In genomic region chr9:32161209-32161608, GRCh38 we compare ENCODE assay signal across 25 cellular contexts.
DNase-seq lines count a peak whose midpoint lies in the region; ATAC-seq and TF ChIP-seq lines count a peak whose summit lies in the region.
"Had no signal": no experiment of that assay in that cellular context is flagged by ENCODE, and none has a peak within 500 bp of the region (broad histone marks: within the 10 kb centered on the region; RNA-seq: fewer than 3 reads in every experiment).

No MANE protein-coding gene starts in this region.

- H3K18ac ChIP-seq in neuronal stem cell (ENCODE audit: low read length) = no peak overlapping the region

- H3K27ac ChIP-seq in neuronal stem cell (replicated peaks; ENCODE audit: low read length) = no peak overlapping the region
- H3K27ac ChIP-seq in CD8-positive, alpha-beta T cell (ENCODE audit: low read depth, low read length) = no peak overlapping the region
- H3K27ac ChIP-seq: BLaER1 treated with 17β-estradiol and CSF1 and Interleukin-3, amounts not matched to agents 10 nM and 100 nM; cardiac muscle cell; neutrophil; SJSA1; thoracic aorta; vagina had no signal

- H3K36me3 Mint-ChIP-seq in CD8-positive, alpha-beta T cell = no peaks in the 10 kb centered on the region
- H3K36me3 Mint-ChIP-seq: activated naive CD4-positive, alpha-beta T cell treated with anti-CD3 and anti-CD28 coated beads, Interleukin-2, amount 50 U/mL, for 24 hours; IgD-negative memory B cell; stimulated activated effector memory CD8-positive, alpha-beta T cell treated with anti-CD3 and anti-CD28 coated beads, Interleukin-12 subunit alpha, Interleukin-12 subunit beta, amount 100 ng/mL, for 72 hours had no signal

- no peak overlapping the region for H2BK15ac ChIP-seq in neuronal stem cell (ENCODE audit: low read length)

- no peaks in the 10 kb centered on the region for H3K9me3 ChIP-seq in neuronal stem cell (replicated peaks in 1 of 2; ENCODE audit: control insufficient read depth in 2 of 2, insufficient read depth in 1 of 2, low read depth in 1 of 2, low read length in 2 of 2)
- H3K9me3 ChIP-seq in CD8-positive, alpha-beta T cell (ENCODE audit: low read length) = no peaks in the 10 kb centered on the region
- H3K9me3 ChIP-seq: BLaER1 treated with 17β-estradiol and CSF1 and Interleukin-3, amounts not matched to agents 10 nM and 100 nM; neutrophil; SJSA1; thoracic aorta; vagina had no signal

- H3K27me3 ChIP-seq in neuronal stem cell (ENCODE audit: control insufficient read depth in 3 of 3, insufficient read depth in 3 of 3, low read depth in 1 of 3, low read length in 3 of 3) = no peaks in the 10 kb centered on the region
- H3K27me3 ChIP-seq in CD8-positive, alpha-beta T cell (ENCODE audit: insufficient read depth, low read length) = no peaks in the 10 kb centered on the region
- H3K27me3 ChIP-seq: BLaER1 treated with 17β-estradiol and CSF1 and Interleukin-3, amounts not matched to agents 10 nM and 100 nM; cardiac muscle cell; neutrophil; SJSA1; vagina had no signal

- ATAC-seq in GM18858 (IDR thresholded peaks at IDR 0.05; ENCODE audit: unreplicated experiment) = peak; percentile 5
- peak; percentile 14 for ATAC-seq in GM21360 (IDR thresholded peaks at IDR 0.05; ENCODE audit: unreplicated experiment)
- peak; percentile 52 for ATAC-seq in HG02885 (IDR thresholded peaks at IDR 0.05; ENCODE audit: poor library complexity, unreplicated experiment)
- ATAC-seq in HG03571 (IDR thresholded peaks at IDR 0.05; ENCODE audit: unreplicated experiment) = peak; percentile 29
- no peak for ATAC-seq in CD8-positive, alpha-beta T cell
- ATAC-seq: stimulated activated effector memory CD8-positive, alpha-beta T cell treated with anti-CD3 and anti-CD28 coated beads, Interleukin-12 subunit alpha, Interleukin-12 subunit beta, amount 100 ng/mL, for 72 hours had no signal

- H3K27me3 Mint-ChIP-seq in CD8-positive, alpha-beta T cell (ENCODE audit: low read depth) = no peaks in the 10 kb centered on the region

- H3K4me1 Mint-ChIP-seq in CD8-positive, alpha-beta T cell (ENCODE audit: low read depth) = no peaks in the 10 kb centered on the region
- H3K4me1 Mint-ChIP-seq: activated naive CD4-positive, alpha-beta T cell treated with anti-CD3 and anti-CD28 coated beads, Interleukin-2, amount 50 U/mL, for 24 hours; IgD-negative memory B cell; stimulated activated effector memory CD8-positive, alpha-beta T cell treated with anti-CD3 and anti-CD28 coated beads, Interleukin-12 subunit alpha, Interleukin-12 subunit beta, amount 100 ng/mL, for 72 hours had no signal

- no peak overlapping the region for H2BK5ac ChIP-seq in neuronal stem cell (ENCODE audit: low read length)

- no peak overlapping the region for H4K8ac ChIP-seq in neuronal stem cell (ENCODE audit: low read depth, low read length)

- no peak overlapping the region for H3K9ac ChIP-seq in neuronal stem cell (ENCODE audit: low read depth, low read length, poor library complexity)
- H3K9ac ChIP-seq: BLaER1 treated with 17β-estradiol and CSF1 and Interleukin-3, amounts not matched to agents 10 nM and 100 nM had no signal

- intact Hi-C loops in CD8-positive, alpha-beta T cell (cut with DNase I, micrococcal nuclease) = no loop called here

- no peak overlapping the region for H3K23ac ChIP-seq in neuronal stem cell (ENCODE audit: low read depth, low read length, poor library complexity)

- no peak overlapping the region for H2AFZ ChIP-seq in neuronal stem cell (ENCODE audit: low read length)

- POLR2A ChIA-PET in CD8-positive, alpha-beta T cell (lab: Charles Lee) = no interaction called here

- no peak overlapping the region for H3K4me3 Mint-ChIP-seq in CD8-positive, alpha-beta T cell
- H3K4me3 Mint-ChIP-seq: activated naive CD4-positive, alpha-beta T cell treated with anti-CD3 and anti-CD28 coated beads, Interleukin-2, amount 50 U/mL, for 24 hours; activated T-helper 1 cell treated with anti-CD3 and anti-CD28 coated beads, Interleukin-12 subunit alpha, Interleukin-12 subunit beta, Interleukin-2, Interleukin-4 antibody, amounts not matched to agents 30 ng/mL and 10 ng/mL and 1 ng/mL, durations not matched to agents 14 hours and 24 hours and 36 hours; IgD-negative memory B cell; stimulated activated effector memory CD8-positive, alpha-beta T cell treated with anti-CD3 and anti-CD28 coated beads, Interleukin-12 subunit alpha, Interleukin-12 subunit beta, amount 100 ng/mL, for 72 hours had no signal

- H4K91ac ChIP-seq in neuronal stem cell (ENCODE audit: low read depth, low read length, poor library complexity) = no peak overlapping the region

- no peak overlapping the region for H3K4me2 ChIP-seq in neuronal stem cell (ENCODE audit: insufficient read depth, low read length, poor library complexity, severe bottlenecking)
- H3K4me2 ChIP-seq: BLaER1 treated with 17β-estradiol and CSF1 and Interleukin-3, amounts not matched to agents 10 nM and 100 nM had no signal

- DNase-seq in NCI-H345 (lab: John Stamatoyannopoulos, UW) (no peak), neuronal stem cell (ENCODE audit: low spot score) (no peak), NCI-H2029 treated with DMSO at 0.1 percent for 48 hours (lab: John Stamatoyannopoulos, UW) (no peak)
- DNase-seq in CD8-positive, alpha-beta T cell = no peak
- DNase-seq: activated CD4-positive, alpha-beta T cell treated with anti-CD3 and anti-CD28 coated beads for 4 hours; anterior cingulate cortex; mammary epithelial cell; NCI-H1417 treated with DMSO at 0.1 percent for 48 hours; NCI-H524 treated with DMSO at 0.1 percent for 48 hours; small intestine; stimulated activated CD4-positive, alpha-beta T cell treated with anti-CD3 and anti-CD28 coated beads, Interleukin-2, amount 100 ng/mL, for 24 hours had no signal

- H3K14ac ChIP-seq in neuronal stem cell (ENCODE audit: low read length) = no peak overlapping the region

- H2AK5ac ChIP-seq in neuronal stem cell (ENCODE audit: low read depth, low read length) = no peak overlapping the region

- H3K27ac Mint-ChIP-seq in CD8-positive, alpha-beta T cell = no peak overlapping the region
- H3K27ac Mint-ChIP-seq: activated naive CD4-positive, alpha-beta T cell treated with anti-CD3 and anti-CD28 coated beads, Interleukin-2, amount 50 U/mL, for 24 hours; activated T-helper 1 cell treated with anti-CD3 and anti-CD28 coated beads, Interleukin-12 subunit alpha, Interleukin-12 subunit beta, Interleukin-2, Interleukin-4 antibody, amounts not matched to agents 30 ng/mL and 10 ng/mL and 1 ng/mL, durations not matched to agents 14 hours and 24 hours and 36 hours; IgD-negative memory B cell; stimulated activated effector memory CD8-positive, alpha-beta T cell treated with anti-CD3 and anti-CD28 coated beads, Interleukin-12 subunit alpha, Interleukin-12 subunit beta, amount 100 ng/mL, for 72 hours had no signal

- no peaks in the 10 kb centered on the region for H3K4me1 ChIP-seq in neuronal stem cell (ENCODE audit: control insufficient read depth in 2 of 2, insufficient read depth in 1 of 2, low read depth in 1 of 2, low read length in 2 of 2)
- H3K4me1 ChIP-seq in CD8-positive, alpha-beta T cell (ENCODE audit: insufficient read depth, low read length) = no peaks in the 10 kb centered on the region
- H3K4me1 ChIP-seq: BLaER1 treated with 17β-estradiol and CSF1 and Interleukin-3, amounts not matched to agents 10 nM and 100 nM; SJSA1; vagina had no signal

- H3K4me3 ChIP-seq in neuronal stem cell (ENCODE audit: low read length in 2 of 2) = no peak overlapping the region
- no peak overlapping the region for H3K4me3 ChIP-seq in CD8-positive, alpha-beta T cell (ENCODE audit: low read depth, low read length)
- H3K4me3 ChIP-seq: BLaER1 treated with 17β-estradiol and CSF1 and Interleukin-3, amounts not matched to agents 10 nM and 100 nM; cardiac muscle cell; SJSA1; thoracic aorta; vagina had no signal

- CTCF ChIA-PET in CD8-positive, alpha-beta T cell (lab: Charles Lee) = no interaction called here

- WGBS in neuronal stem cell (ENCODE audit: extremely low coverage in 2 of 2, insufficient read length in 2 of 2, insufficient replicate concordance in 1 of 2), 2 donors = no CpG with 5 or more reads among the region's 1 CpG

- no peaks in the 10 kb centered on the region for H3K9me3 Mint-ChIP-seq in CD8-positive, alpha-beta T cell
- H3K9me3 Mint-ChIP-seq: activated naive CD4-positive, alpha-beta T cell treated with anti-CD3 and anti-CD28 coated beads, Interleukin-2, amount 50 U/mL, for 24 hours; activated T-helper 1 cell treated with anti-CD3 and anti-CD28 coated beads, Interleukin-12 subunit alpha, Interleukin-12 subunit beta, Interleukin-2, Interleukin-4 antibody, amounts not matched to agents 30 ng/mL and 10 ng/mL and 1 ng/mL, durations not matched to agents 14 hours and 24 hours and 36 hours; stimulated activated effector memory CD8-positive, alpha-beta T cell treated with anti-CD3 and anti-CD28 coated beads, Interleukin-12 subunit alpha, Interleukin-12 subunit beta, amount 100 ng/mL, for 72 hours had no signal

- no peak overlapping the region for H3K4ac ChIP-seq in neuronal stem cell (ENCODE audit: low read length)

- H3K79me1 ChIP-seq in neuronal stem cell (ENCODE audit: low read depth, low read length) = no peaks in the 10 kb centered on the region

- H2BK12ac ChIP-seq in neuronal stem cell (ENCODE audit: low read length) = no peak overlapping the region

- H2BK120ac ChIP-seq in neuronal stem cell (ENCODE audit: low read depth, low read length) = no peak overlapping the region

- TF ChIP-seq CTCF in CD8-positive, alpha-beta T cell (IDR thresholded peaks at IDR 0.05) = no peak

- H3K36me3 ChIP-seq in neuronal stem cell (replicated peaks in 1 of 2; ENCODE audit: control insufficient read depth in 2 of 2, insufficient read depth in 2 of 2, low read length in 2 of 2) = no peaks in the 10 kb centered on the region
- no peaks in the 10 kb centered on the region for H3K36me3 ChIP-seq in CD8-positive, alpha-beta T cell (ENCODE audit: insufficient read depth, low read length)
- H3K36me3 ChIP-seq: BLaER1 treated with 17β-estradiol and CSF1 and Interleukin-3, amounts not matched to agents 10 nM and 100 nM; cardiac muscle cell; neutrophil; SJSA1; thoracic aorta; vagina had no signal
